8 cellular contexts compared by ENCODE assay signal in genomic region chr1:46210561-46210960, GRCh38. TPM values are rescaled to one million over a fixed set of nuclear protein-coding genes. Genes with fewer than 3 reads are reported as not detected.
"Had no signal": no experiment of that assay in that cellular context is flagged by ENCODE, and none has a peak within 500 bp of the region (broad histone marks: within the 10 kb centered on the region; RNA-seq: fewer than 3 reads in every experiment).

No MANE protein-coding gene starts in this region.

- ATAC-seq: GM23338 had no signal

- H3K4me2 ChIP-seq: GM23338 had no signal

- H2AFZ ChIP-seq: GM23338 had no signal

- FAIRE-seq: H1, H54, HTR-8/SVneo had no signal

- H3K4me3 ChIP-seq: GM23338 had no signal

- DNase-seq: H9, HCEC 1CT, IMR-90 had no signal

RNA-seq across cellular contexts. Expression of gene LURAP1, which starts 7.4 kb away (rescaled TPM):
- total RNA-seq: HT-29 had no signal

RNA-seq across cellular contexts. Expression of gene P3R3URF, which starts 34.3 kb away (rescaled TPM):
- total RNA-seq: GM23338, H1, H9, HT-29, IMR-90 had no signal
- polyA plus RNA-seq: GM23338, H1, IMR-90 had no signal

RNA-seq across cellular contexts. Expression of gene TSPAN1, which starts 35.7 kb away (rescaled TPM):
- total RNA-seq: GM23338, H1, H9 had no signal
- polyA plus RNA-seq: GM23338 had no signal
